26 cellular contexts compared by ENCODE assay signal in genomic region chr7:18347170-18347569, GRCh38.
"Had no signal": no experiment of that assay in that cellular context is flagged by ENCODE, and none has a peak within 500 bp of the region (broad histone marks: within the 10 kb centered on the region; RNA-seq: fewer than 3 reads in every experiment).

No MANE protein-coding gene starts in this region.

- H3K4me1 ChIP-seq: ascending aorta, heart right ventricle, parathyroid adenoma had no signal

- H3K36me3 Mint-ChIP-seq: activated naive CD8-positive, alpha-beta T cell; T-cell; type B pancreatic cell had no signal

- H3K27me3 Mint-ChIP-seq: type B pancreatic cell had no signal

- H3K4me3 ChIP-seq: adrenal gland, ascending aorta, esophagus muscularis mucosa, heart right ventricle, smooth muscle cell, thoracic aorta had no signal

- H3K27ac Mint-ChIP-seq: activated naive CD8-positive, alpha-beta T cell; activated T-cell treated with anti-CD3 and anti-CD28 coated beads, Interleukin-2, amount 50 U/mL, for 24 hours; activated T-helper 17 cell treated with anti-CD3 and anti-CD28 coated beads, Interleukin-2, amount 50 U/mL, for 72 hours; T-cell; type B pancreatic cell had no signal

- H3K9ac ChIP-seq: parathyroid adenoma had no signal

- H3K27me3 ChIP-seq: ascending aorta, brain microvascular endothelial cell, esophagus muscularis mucosa, heart right ventricle had no signal

- H3K4me3 Mint-ChIP-seq: activated naive CD8-positive, alpha-beta T cell; activated T-cell treated with anti-CD3 and anti-CD28 coated beads, Interleukin-2, amount 50 U/mL, for 24 hours; activated T-helper 17 cell treated with anti-CD3 and anti-CD28 coated beads, Interleukin-2, amount 50 U/mL, for 72 hours; T-cell; type B pancreatic cell had no signal

- H3K4me1 Mint-ChIP-seq: activated T-helper 17 cell treated with anti-CD3 and anti-CD28 coated beads, Interleukin-2, amount 50 U/mL, for 72 hours; T-cell had no signal

- H3K36me3 ChIP-seq: adrenal gland, ascending aorta, brain microvascular endothelial cell, esophagus muscularis mucosa, heart right ventricle, thoracic aorta had no signal

- H3K79me2 ChIP-seq: parathyroid adenoma had no signal

- H3K9me3 ChIP-seq: adrenal gland, ascending aorta, esophagus muscularis mucosa, heart right ventricle, thoracic aorta had no signal

- H3K9me3 Mint-ChIP-seq: activated T-cell treated with anti-CD3 and anti-CD28 coated beads, Interleukin-2, amount 50 U/mL, for 24 hours; T-cell; type B pancreatic cell had no signal

- DNase-seq: activated CD8-positive, alpha-beta memory T cell treated with anti-CD3 and anti-CD28 coated beads, Interleukin-2, amount 50 U/mL, for 4 hours; activated T-cell treated with anti-CD3 and anti-CD28 coated beads, Interleukin-2, amount 50 U/mL, for 24 hours; adrenal gland; brain microvascular endothelial cell; central memory CD4-positive, alpha-beta T cell; effector memory CD4-positive, alpha-beta T cell; heart right ventricle; left colon; mesenchymal stem cell; nucleus accumbens; right cardiac atrium; stimulated activated CD4-positive, alpha-beta T cell treated with anti-CD3 and anti-CD28 coated beads, Interleukin-2, amount 100 ng/mL, for 48 hours; stimulated activated CD8-positive, alpha-beta memory T cell treated with anti-CD3 and anti-CD28 coated beads, Interleukin-4, amount 100 ng/mL, for 48 hours; stimulated activated naive CD4-positive, alpha-beta T cell; T-cell had no signal

- H3K27ac ChIP-seq: adrenal gland, ascending aorta, brain microvascular endothelial cell, esophagus muscularis mucosa, heart right ventricle, parathyroid adenoma, thoracic aorta had no signal

- H3K4me2 ChIP-seq: smooth muscle cell had no signal

- H2AFZ ChIP-seq: parathyroid adenoma had no signal

- ATAC-seq: activated T-helper 17 cell treated with anti-CD3 and anti-CD28 coated beads, Interleukin-2, amount 50 U/mL, for 72 hours; heart right ventricle; left colon; right cardiac atrium; T-cell had no signal

- FAIRE-seq: endothelial cell of umbilical vein, keratinocyte, TTC549 had no signal
